34 cellular contexts compared by ENCODE assay signal in the genomic region with DNA sequence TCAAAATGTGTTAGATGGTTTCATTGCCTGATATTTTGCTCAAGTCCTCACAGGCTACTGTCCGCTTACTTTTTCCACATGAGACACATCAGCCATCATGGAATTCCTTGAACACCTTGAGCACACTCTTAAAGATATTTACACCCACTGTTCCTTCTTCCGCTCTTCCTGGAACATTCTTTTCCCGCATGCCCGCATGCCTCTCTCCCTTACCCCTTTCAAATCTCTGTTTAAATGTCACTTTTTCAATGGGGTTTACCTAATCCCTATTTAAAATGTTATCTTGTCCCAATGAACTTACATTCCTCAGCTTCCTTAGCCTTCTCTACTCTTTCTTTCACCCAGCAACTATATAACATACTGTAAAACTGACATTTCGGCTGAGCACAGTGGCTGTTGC.
"Had no signal": no experiment of that assay in that cellular context is flagged by ENCODE, and none has a peak within 500 bp of the region (broad histone marks: within the 10 kb centered on the region; RNA-seq: fewer than 3 reads in every experiment).

No MANE protein-coding gene starts in this region.

- H3K4me3 Mint-ChIP-seq: activated B cell treated with CpG ODN at 0.5 μM for 24 hours; activated CD4-positive, alpha-beta memory T cell treated with anti-CD3 and anti-CD28 coated beads for 36 hours; activated CD4-positive, alpha-beta T cell treated with anti-CD3 and anti-CD28 coated beads, Interleukin-2, amount 10 ng/mL, durations not matched to agents 24 days and 14 days; activated CD8-positive, alpha-beta T cell treated with anti-CD3 and anti-CD28 coated beads for 36 hours; activated naive CD4-positive, alpha-beta T cell treated with anti-CD3 and anti-CD28 coated beads for 36 hours; activated naive CD8-positive, alpha-beta T cell treated with anti-CD3 and anti-CD28 coated beads for 36 hours; activated T-cell treated with anti-CD3 and anti-CD28 coated beads, Interleukin-2, amount 50 U/mL, for 4 hours; activated T-cell treated with anti-CD3 and anti-CD28 coated beads, Interleukin-2, amount 50 U/mL, for 72 hours; activated T-helper 1 cell treated with anti-CD3 and anti-CD28 coated beads, Interleukin-12 subunit alpha, Interleukin-12 subunit beta, Interleukin-2, Interleukin-4 antibody, amounts not matched to agents 30 ng/mL and 10 ng/mL and 1 ng/mL, durations not matched to agents 14 hours and 24 hours and 36 hours; activated T-helper 17 cell treated with anti-CD3 and anti-CD28 coated beads, Interleukin-2, amount 50 U/mL, for 72 hours; T-helper 1 cell treated with Interleukin-12 subunit alpha and Interleukin-12 subunit beta and Interleukin-4 antibody, amounts not matched to agents 30 μg/mL and 1 μg/mL, for 36 hours; T-helper 2 cell treated with Interferon-gamma antibody and Interleukin-4, amounts not matched to agents 5 μg/mL and 100 μg/mL, for 36 hours had no signal

- H3K27ac ChIP-seq: adrenal gland, body of pancreas, brain microvascular endothelial cell, breast epithelium, VCaP had no signal

- H3K27ac Mint-ChIP-seq: activated B cell treated with CpG ODN at 0.5 μM for 24 hours; activated CD4-positive, alpha-beta memory T cell treated with anti-CD3 and anti-CD28 coated beads for 36 hours; activated CD4-positive, alpha-beta T cell treated with anti-CD3 and anti-CD28 coated beads, Interleukin-2, amount 10 ng/mL, durations not matched to agents 24 days and 14 days; activated CD8-positive, alpha-beta T cell treated with anti-CD3 and anti-CD28 coated beads for 36 hours; activated naive CD4-positive, alpha-beta T cell treated with anti-CD3 and anti-CD28 coated beads for 36 hours; activated naive CD4-positive, alpha-beta T cell treated with anti-CD3 and anti-CD28 coated beads, Interleukin-2, amount 50 U/mL, for 72 hours; activated naive CD8-positive, alpha-beta T cell treated with anti-CD3 and anti-CD28 coated beads for 36 hours; activated T-cell treated with anti-CD3 and anti-CD28 coated beads, Interleukin-2, amount 50 U/mL, for 72 hours; activated T-helper 1 cell treated with anti-CD3 and anti-CD28 coated beads, Interleukin-12 subunit alpha, Interleukin-12 subunit beta, Interleukin-2, Interleukin-4 antibody, amounts not matched to agents 30 ng/mL and 10 ng/mL and 1 ng/mL, durations not matched to agents 14 hours and 24 hours and 36 hours; activated T-helper 17 cell treated with anti-CD3 and anti-CD28 coated beads, Interleukin-2, amount 50 U/mL, for 72 hours; T-helper 1 cell treated with Interleukin-12 subunit alpha and Interleukin-12 subunit beta and Interleukin-4 antibody, amounts not matched to agents 30 μg/mL and 1 μg/mL, for 36 hours; T-helper 2 cell treated with Interferon-gamma antibody and Interleukin-4, amounts not matched to agents 5 μg/mL and 100 μg/mL, for 36 hours had no signal

- H3K9me3 Mint-ChIP-seq: activated T-helper 1 cell treated with anti-CD3 and anti-CD28 coated beads, Interleukin-12 subunit alpha, Interleukin-12 subunit beta, Interleukin-2, Interleukin-4 antibody, amounts not matched to agents 30 ng/mL and 10 ng/mL and 1 ng/mL, durations not matched to agents 14 hours and 24 hours and 36 hours had no signal

- H3K27me3 Mint-ChIP-seq: activated B cell treated with CpG ODN at 0.5 μM for 24 hours; activated CD4-positive, alpha-beta memory T cell treated with anti-CD3 and anti-CD28 coated beads for 36 hours; activated CD4-positive, alpha-beta T cell treated with anti-CD3 and anti-CD28 coated beads, Interleukin-2, amount 10 ng/mL, durations not matched to agents 24 days and 14 days; activated CD8-positive, alpha-beta T cell treated with anti-CD3 and anti-CD28 coated beads for 36 hours; activated naive CD8-positive, alpha-beta T cell treated with anti-CD3 and anti-CD28 coated beads for 36 hours; activated T-helper 17 cell treated with anti-CD3 and anti-CD28 coated beads, Interleukin-2, amount 50 U/mL, for 72 hours had no signal

- DNase-seq: activated B cell treated with CpG ODN at 0.5 μM for 24 hours; activated CD4-positive, alpha-beta memory T cell treated with anti-CD3 and anti-CD28 coated beads for 36 hours; activated CD4-positive, alpha-beta T cell treated with anti-CD3 and anti-CD28 coated beads for 4 hours; activated CD4-positive, alpha-beta T cell treated with anti-CD3 and anti-CD28 coated beads, Interleukin-2, amount 10 ng/mL, durations not matched to agents 24 days and 14 days; activated CD4-positive, alpha-beta T cell treated with anti-CD3 and anti-CD28 coated beads, Interleukin-2, amount 50 U/mL, for 1 hour; activated CD4-positive, alpha-beta T cell treated with anti-CD3 and anti-CD28 coated beads, Interleukin-2, amount 50 U/mL, for 4 hours; activated CD4-positive, CD25-positive, alpha-beta regulatory T cell treated with anti-CD3 and anti-CD28 coated beads, Interleukin-2, amount 50 U/mL, for 72 hours; activated CD8-positive, alpha-beta memory T cell treated with anti-CD3 and anti-CD28 coated beads, Interleukin-2, amount 50 U/mL, for 4 hours; activated CD8-positive, alpha-beta T cell treated with anti-CD3 and anti-CD28 coated beads for 36 hours; activated effector memory CD4-positive, alpha-beta T cell treated with anti-CD3 and anti-CD28 coated beads, Interleukin-2, amount 50 U/mL, for 16 hours; activated gamma-delta T cell treated with Interleukin-2 at 50 U/mL for 16 hours; activated naive CD4-positive, alpha-beta T cell; activated naive CD4-positive, alpha-beta T cell treated with anti-CD3 and anti-CD28 coated beads for 36 hours; activated naive CD4-positive, alpha-beta T cell treated with anti-CD3 and anti-CD28 coated beads, Interleukin-2, amount 50 U/mL, for 16 hours; activated naive CD8-positive, alpha-beta T cell treated with anti-CD3 and anti-CD28 coated beads for 36 hours; activated T-cell treated with anti-CD3 and anti-CD28 coated beads for 4 hours; activated T-cell treated with anti-CD3 and anti-CD28 coated beads, Interleukin-2, amount 50 U/mL, for 1 hour; activated T-cell treated with anti-CD3 and anti-CD28 coated beads, Interleukin-2, amount 50 U/mL, for 4 hours; activated T-cell treated with anti-CD3 and anti-CD28 coated beads, Interleukin-2, amount 50 U/mL, for 72 hours; adrenal gland; aorta; body of pancreas; central memory CD4-positive, alpha-beta T cell; T-helper 1 cell; T-helper 2 cell; T-helper 9 cell had no signal

- H3K4me3 ChIP-seq: adrenal gland, body of pancreas, breast epithelium had no signal

- H3K36me3 Mint-ChIP-seq: activated CD4-positive, alpha-beta memory T cell treated with anti-CD3 and anti-CD28 coated beads for 36 hours; activated naive CD4-positive, alpha-beta T cell treated with anti-CD3 and anti-CD28 coated beads, Interleukin-2, amount 50 U/mL, for 72 hours; activated naive CD8-positive, alpha-beta T cell treated with anti-CD3 and anti-CD28 coated beads for 36 hours had no signal

- H3K9me3 ChIP-seq: adrenal gland had no signal

- H3K4me1 ChIP-seq: adrenal gland, body of pancreas, breast epithelium had no signal

- H3K27me3 ChIP-seq: adrenal gland, body of pancreas, brain microvascular endothelial cell, breast epithelium had no signal

- ATAC-seq: activated CD8-positive, alpha-beta T cell treated with anti-CD3 and anti-CD28 coated beads for 36 hours; activated naive CD4-positive, alpha-beta T cell treated with anti-CD3 and anti-CD28 coated beads, Interleukin-2, amount 50 U/mL, for 72 hours; activated T-cell treated with anti-CD3 and anti-CD28 coated beads, Interleukin-2, amount 50 U/mL, for 4 hours; activated T-cell treated with anti-CD3 and anti-CD28 coated beads, Interleukin-2, amount 50 U/mL, for 72 hours; activated T-helper 17 cell treated with anti-CD3 and anti-CD28 coated beads, Interleukin-2, amount 50 U/mL, for 72 hours; body of pancreas had no signal

- H3K4me1 Mint-ChIP-seq: activated B cell treated with CpG ODN at 0.5 μM for 24 hours; activated CD4-positive, alpha-beta T cell treated with anti-CD3 and anti-CD28 coated beads, Interleukin-2, amount 10 ng/mL, durations not matched to agents 24 days and 14 days; activated naive CD8-positive, alpha-beta T cell treated with anti-CD3 and anti-CD28 coated beads for 36 hours; activated T-helper 17 cell treated with anti-CD3 and anti-CD28 coated beads, Interleukin-2, amount 50 U/mL, for 72 hours had no signal

- H3K36me3 ChIP-seq: adrenal gland, brain microvascular endothelial cell, breast epithelium had no signal
